Comparison of ENCODE assay signal across 17 cellular contexts in genomic region chr2:120617055-120617454, GRCh38.
DNase-seq lines count a peak whose midpoint lies in the region; ATAC-seq and TF ChIP-seq lines count a peak whose summit lies in the region.
"Had no signal": no experiment of that assay in that cellular context is flagged by ENCODE, and none has a peak within 500 bp of the region (broad histone marks: within the 10 kb centered on the region; RNA-seq: fewer than 3 reads in every experiment).

No MANE protein-coding gene starts in this region.

- TF ChIP-seq CTCF in lung (IDR thresholded peaks at IDR 0.05; ENCODE audit: control extremely low read depth, extremely low read depth) (no peak), transverse colon (IDR thresholded peaks at IDR 0.05) (no peak)

- intact Hi-C loops in Right ventricle myocardium superior (cut with DNase I) = no loop called here
- intact Hi-C loops in cardiac septum (cut with DNase I) = no loop called here
- intact Hi-C loops in transverse colon (cut with DNase I; ENCODE audit: low total_unique reads) = no loop called here

- H3K4me3 ChIP-seq in adipocyte (ENCODE audit: low read length) (no peak overlapping the region), lung (no peak overlapping the region), transverse colon (no peak overlapping the region)
- H3K4me3 ChIP-seq: GM12878, K562 had no signal

- ATAC-seq in Right ventricle myocardium superior (ENCODE audit: poor library complexity) (peak; percentile 59), lung (ENCODE audit: insufficient read depth, low FRiP score) (no peak)
- ATAC-seq in stimulated activated effector memory CD8-positive, alpha-beta T cell treated with anti-CD3 and anti-CD28 coated beads, Interleukin-12 subunit alpha, Interleukin-12 subunit beta, amount 100 ng/mL, for 72 hours = no peak
- ATAC-seq: GM12878, K562 had no signal

- 66 to 72% methylated on average over 5 of the region's 5 CpGs for WGBS in lung, 2 donors
- 73% methylated on average over 5 of the region's 5 CpGs; no CpG with 5 or more reads in 1 of the 2 donors for WGBS in transverse colon (ENCODE audit: low coverage in 1 of 2), 2 donors

- TF ChIP-seq EP300 in transverse colon (IDR thresholded peaks at IDR 0.05; ENCODE audit: low read depth) = no peak

- H3K36me3 ChIP-seq in adipocyte (ENCODE audit: control insufficient read depth, insufficient read depth, low read length, severe bottlenecking) (no peaks in the 10 kb centered on the region), lung (ENCODE audit: control insufficient read depth in 2 of 2, insufficient read depth in 2 of 2, low read length in 2 of 2) (no peaks in the 10 kb centered on the region), transverse colon (no peaks in the 10 kb centered on the region)

- H3K9me3 ChIP-seq in adipocyte (ENCODE audit: control insufficient read depth, low read length) (no peaks in the 10 kb centered on the region), lung (ENCODE audit: control insufficient read depth in 2 of 2, insufficient read depth in 1 of 2, low read length in 1 of 2) (no peaks in the 10 kb centered on the region), transverse colon (no peaks in the 10 kb centered on the region)
- H3K9me3 ChIP-seq: Caco-2 had no signal

- in situ Hi-C loops in transverse colon (cut with MboI; ENCODE audit: low pct_ligation_motif_present in 1 of 4, low pct_unique_long_range_greater_than_20kb in 1 of 4, low sequenced_read_pairs in 3 of 4) = no loop called here

- H3K27ac ChIP-seq in lung (ENCODE audit: low read depth in 1 of 2, low read length in 1 of 2) = no peak overlapping the region
- no peak overlapping the region for H3K27ac ChIP-seq in transverse colon

- H3K27ac Mint-ChIP-seq in stimulated activated effector memory CD8-positive, alpha-beta T cell treated with anti-CD3 and anti-CD28 coated beads, Interleukin-12 subunit alpha, Interleukin-12 subunit beta, amount 100 ng/mL, for 72 hours = no peak overlapping the region
- H3K27ac Mint-ChIP-seq: CD14-positive monocyte had no signal

- H3K36me3 Mint-ChIP-seq in stimulated activated effector memory CD8-positive, alpha-beta T cell treated with anti-CD3 and anti-CD28 coated beads, Interleukin-12 subunit alpha, Interleukin-12 subunit beta, amount 100 ng/mL, for 72 hours = no peaks in the 10 kb centered on the region
- H3K36me3 Mint-ChIP-seq: CD14-positive monocyte had no signal

- H3K4me1 ChIP-seq in adipocyte (ENCODE audit: control insufficient read depth, insufficient read depth, low read length) (peaks cover 41% of the 10 kb centered on the region), lung (ENCODE audit: control insufficient read depth in 2 of 2, insufficient read depth in 2 of 2, low read length in 2 of 2) (peaks cover 0 to 3% of the 10 kb centered on the region in 2 donors), transverse colon (peaks cover 0 to 9% (median 1%) of the 10 kb centered on the region in 4 donors)

- H3K4me3 Mint-ChIP-seq in stimulated activated effector memory CD8-positive, alpha-beta T cell treated with anti-CD3 and anti-CD28 coated beads, Interleukin-12 subunit alpha, Interleukin-12 subunit beta, amount 100 ng/mL, for 72 hours = no peak overlapping the region
- H3K4me3 Mint-ChIP-seq: CD14-positive monocyte had no signal

- H3K9me3 Mint-ChIP-seq in stimulated activated effector memory CD8-positive, alpha-beta T cell treated with anti-CD3 and anti-CD28 coated beads, Interleukin-12 subunit alpha, Interleukin-12 subunit beta, amount 100 ng/mL, for 72 hours = no peaks in the 10 kb centered on the region

- DNase-seq in Right ventricle myocardium superior (no peak), cardiac septum (ENCODE audit: low spot score) (no peak), adipocyte (ENCODE audit: low read depth) (peak; percentile 57), lung (ENCODE audit: low spot score) (peak; percentile 49), dermis blood vessel endothelial cell (no peak), NOMO-1 (lab: John Stamatoyannopoulos, UW; ENCODE audit: unreplicated experiment in 2 of 2) (no peak), transverse colon (no peak)
- DNase-seq in stimulated activated effector memory CD8-positive, alpha-beta T cell treated with anti-CD3 and anti-CD28 coated beads, Interleukin-12 subunit alpha, Interleukin-12 subunit beta, amount 100 ng/mL, for 72 hours (ENCODE audit: low spot score in 2 of 2) = no peak
- DNase-seq: Caco-2, HCEC 1CT, NCI-H1092 treated with DMSO at 0.1 percent for 48 hours, NCI-H1694 treated with DMSO at 0.1 percent for 48 hours, NCI-H69, SHP77 treated with DMSO at 0.1 percent for 48 hours had no signal

- H3K27me3 ChIP-seq in adipocyte (replicated peaks; ENCODE audit: control insufficient read depth, insufficient read depth, low read length) = peaks cover 5% of the 10 kb centered on the region
- no peaks in the 10 kb centered on the region for H3K27me3 ChIP-seq in lung (ENCODE audit: control insufficient read depth, insufficient read depth)
- H3K27me3 ChIP-seq in transverse colon = no peaks in the 10 kb centered on the region

- no peak overlapping the region for H3K9ac ChIP-seq in adipocyte (ENCODE audit: low read length)

- no peaks in the 10 kb centered on the region for H3K4me1 Mint-ChIP-seq in stimulated activated effector memory CD8-positive, alpha-beta T cell treated with anti-CD3 and anti-CD28 coated beads, Interleukin-12 subunit alpha, Interleukin-12 subunit beta, amount 100 ng/mL, for 72 hours
- H3K4me1 Mint-ChIP-seq: CD14-positive monocyte had no signal

- TF ChIP-seq POLR2A in transverse colon (IDR thresholded peaks at IDR 0.05) = no peak

Comparison
In these comparisons a context has a peak if more than half of its experiments do, and no peak if none do; other contexts are left out.
1. DNase-seq: peak in adipocyte (single experiment) and lung (single experiment); none in Right ventricle myocardium superior (single experiment), cardiac septum (single experiment), dermis blood vessel endothelial cell (single experiment), stimulated activated effector memory CD8-positive, alpha-beta T cell treated with anti-CD3 and anti-CD28 coated beads, Interleukin-12 subunit alpha, Interleukin-12 subunit beta, amount 100 ng/mL, for 72 hours (0 of 2), NOMO-1 (0 of 2) and transverse colon (single experiment).